ENCODE assay signal across 14 cellular contexts in the genomic region with DNA sequence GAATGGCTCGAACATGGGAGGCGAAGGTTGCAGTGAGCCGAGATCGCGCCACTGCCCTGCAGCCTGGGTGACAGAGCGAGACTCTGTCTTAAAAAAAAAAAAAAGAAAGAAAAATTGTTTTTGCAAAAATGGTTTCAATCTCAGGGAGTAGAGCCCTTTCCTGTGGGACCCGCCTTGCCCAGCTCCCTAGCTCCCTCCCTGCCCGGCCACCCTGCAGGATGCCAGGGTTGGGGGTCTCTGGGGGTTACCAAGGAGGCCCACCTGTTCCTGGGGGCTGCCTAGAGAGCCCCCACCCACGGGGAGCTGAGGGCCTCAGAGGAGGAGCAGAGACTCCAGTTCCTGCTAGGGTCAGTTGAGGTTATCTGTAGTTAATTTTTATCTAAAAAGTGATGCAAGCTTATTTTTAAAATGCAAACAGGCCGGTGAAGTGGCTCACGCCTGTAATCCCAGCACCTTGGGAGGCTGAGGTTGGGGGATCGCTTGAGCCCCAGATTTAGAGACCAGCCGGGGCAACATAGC. TPM values are rescaled to one million over a fixed set of nuclear protein-coding genes. Genes with fewer than 3 reads are reported as not detected.
DNase-seq lines count a peak whose midpoint lies in the region; ATAC-seq, FAIRE-seq and TF ChIP-seq lines count a peak whose summit lies in the region.
"Had no signal": no experiment of that assay in that cellular context is flagged by ENCODE, and none has a peak within 500 bp of the region (broad histone marks: within the 10 kb centered on the region; RNA-seq: fewer than 3 reads in every experiment).

No MANE protein-coding gene starts in this region.

- no peaks in the 10 kb centered on the region for H3K36me3 ChIP-seq in CD8-positive, alpha-beta memory T cell (ENCODE audit: insufficient read depth, low read length)
- H3K36me3 ChIP-seq: gastrocnemius medialis had no signal

- H3K4me1 ChIP-seq in CD8-positive, alpha-beta memory T cell (ENCODE audit: insufficient read depth, low read length), result no peaks in the 10 kb centered on the region
- H3K4me1 ChIP-seq: gastrocnemius medialis had no signal

- H3K4me1 Mint-ChIP-seq in activated B cell treated with CpG ODN at 0.5 μM for 24 hours, result no peaks in the 10 kb centered on the region
- H3K4me1 Mint-ChIP-seq in progenitor cell of endocrine pancreas (ENCODE audit: low read depth), result peaks cover 19% of the 10 kb centered on the region
- H3K4me1 Mint-ChIP-seq in CD8-positive, alpha-beta memory T cell, result no peaks in the 10 kb centered on the region

- H3K4me3 ChIP-seq in CD8-positive, alpha-beta memory T cell (ENCODE audit: low read length), result no peak overlapping the region
- H3K4me3 ChIP-seq: gastrocnemius medialis had no signal

- H3K27ac ChIP-seq in CD8-positive, alpha-beta memory T cell (ENCODE audit: low read depth, low read length), result no peak overlapping the region
- H3K27ac ChIP-seq: gastrocnemius medialis had no signal

- no peak for TF ChIP-seq CTCF in activated B cell treated with CpG ODN at 0.5 μM for 24 hours (IDR thresholded peaks at IDR 0.05)
- TF ChIP-seq CTCF in progenitor cell of endocrine pancreas (IDR thresholded peaks at IDR 0.05; ENCODE audit: unreplicated experiment), result no peak

- CTCF ChIA-PET in activated B cell treated with CpG ODN at 0.5 μM for 24 hours (lab: Charles Lee), result no interaction called here
- CTCF ChIA-PET in CD8-positive, alpha-beta memory T cell (lab: Charles Lee), result no interaction called here

- H3K4me3 Mint-ChIP-seq in activated B cell treated with CpG ODN at 0.5 μM for 24 hours (no peak overlapping the region), progenitor cell of endocrine pancreas (ENCODE audit: low read depth) (no peak overlapping the region)
- no peak overlapping the region for H3K4me3 Mint-ChIP-seq in CD8-positive, alpha-beta memory T cell

- intact Hi-C loops in activated B cell treated with CpG ODN at 0.5 μM for 24 hours (cut with micrococcal nuclease), result no loop called here

- no peaks in the 10 kb centered on the region for H3K9me3 Mint-ChIP-seq in activated B cell treated with CpG ODN at 0.5 μM for 24 hours
- H3K9me3 Mint-ChIP-seq in progenitor cell of endocrine pancreas (ENCODE audit: low read depth), result no peaks in the 10 kb centered on the region
- no peaks in the 10 kb centered on the region for H3K9me3 Mint-ChIP-seq in CD8-positive, alpha-beta memory T cell
- H3K9me3 Mint-ChIP-seq: activated naive CD4-positive, alpha-beta T cell treated with anti-CD3 and anti-CD28 coated beads, Interleukin-2, amount 50 U/mL, for 72 hours had no signal

- H3K36me3 Mint-ChIP-seq in activated B cell treated with CpG ODN at 0.5 μM for 24 hours (ENCODE audit: low read depth) (no peaks in the 10 kb centered on the region), progenitor cell of endocrine pancreas (ENCODE audit: insufficient read depth) (no peaks in the 10 kb centered on the region)
- H3K36me3 Mint-ChIP-seq in CD8-positive, alpha-beta memory T cell, result no peaks in the 10 kb centered on the region
- H3K36me3 Mint-ChIP-seq: activated naive CD4-positive, alpha-beta T cell treated with anti-CD3 and anti-CD28 coated beads, Interleukin-2, amount 50 U/mL, for 72 hours had no signal

- ATAC-seq in GM19438 (IDR thresholded peaks at IDR 0.05; ENCODE audit: low read depth, unreplicated experiment), result peak; percentile 88
- peak; percentile 89 for ATAC-seq in HG02943 (IDR thresholded peaks at IDR 0.05; ENCODE audit: low read depth, unreplicated experiment)
- ATAC-seq in activated B cell treated with CpG ODN at 0.5 μM for 24 hours (ENCODE audit: low read depth), result no peak
- ATAC-seq: activated naive CD4-positive, alpha-beta T cell treated with anti-CD3 and anti-CD28 coated beads, Interleukin-2, amount 50 U/mL, for 72 hours; gastrocnemius medialis had no signal

- no peak overlapping the region for H3K27ac Mint-ChIP-seq in activated B cell treated with CpG ODN at 0.5 μM for 24 hours
- H3K27ac Mint-ChIP-seq in progenitor cell of endocrine pancreas, result peak overlapping the region; percentile 69
- H3K27ac Mint-ChIP-seq in CD8-positive, alpha-beta memory T cell, result no peak overlapping the region
- H3K27ac Mint-ChIP-seq: activated naive CD4-positive, alpha-beta T cell treated with anti-CD3 and anti-CD28 coated beads, Interleukin-2, amount 50 U/mL, for 72 hours had no signal

- no peak for TF ChIP-seq POLR2A in H54 (IDR thresholded peaks at IDR 0.05; ENCODE audit: low read depth, low read length)

- H3K27me3 ChIP-seq in CD8-positive, alpha-beta memory T cell (ENCODE audit: insufficient read depth, low read length, poor library complexity, severe bottlenecking), result no peaks in the 10 kb centered on the region
- H3K27me3 ChIP-seq: gastrocnemius medialis had no signal

- peak; percentile 13 for DNase-seq in activated B cell treated with CpG ODN at 0.5 μM for 24 hours
- no peak for DNase-seq in progenitor cell of endocrine pancreas (ENCODE audit: low spot score, unreplicated experiment)
- no peak for DNase-seq in H54 (ENCODE audit: insufficient read length, low spot score)
- no peak for DNase-seq in NCI-H1417 (lab: John Stamatoyannopoulos, UW)
- DNase-seq in glomerular visceral epithelial cell (ENCODE audit: extremely low spot score), result no peak
- no peak for DNase-seq in CD8-positive, alpha-beta memory T cell
- DNase-seq: activated CD4-positive, alpha-beta T cell treated with anti-CD3 and anti-CD28 coated beads for 4 hours; DMS53; gastrocnemius medialis; NCI-H510A; retina had no signal

- no peaks in the 10 kb centered on the region for H3K27me3 Mint-ChIP-seq in activated B cell treated with CpG ODN at 0.5 μM for 24 hours
- no peaks in the 10 kb centered on the region for H3K27me3 Mint-ChIP-seq in progenitor cell of endocrine pancreas
- no peaks in the 10 kb centered on the region for H3K27me3 Mint-ChIP-seq in CD8-positive, alpha-beta memory T cell

- FAIRE-seq in H54 (lab: Jason Lieb, UNC), result no peak

- no peaks in the 10 kb centered on the region for H3K9me3 ChIP-seq in CD8-positive, alpha-beta memory T cell (ENCODE audit: low read length)
- H3K9me3 ChIP-seq: gastrocnemius medialis had no signal

- POLR2A ChIA-PET in activated B cell treated with CpG ODN at 0.5 μM for 24 hours (lab: Charles Lee), result no interaction called here
- POLR2A ChIA-PET in CD8-positive, alpha-beta memory T cell (lab: Charles Lee), result no interaction called here

RNA-seq across cellular contexts. Expression of a gene that starts 18.7 kb away (rescaled TPM):
- total RNA-seq in activated B cell treated with CpG ODN at 0.5 μM for 24 hours (19.5 and 23.8 TPM in 2 replicates), progenitor cell of endocrine pancreas (52.3 and 55.6 TPM in 2 replicates)
- total RNA-seq in CD8-positive, alpha-beta memory T cell, result 10 to 100 TPM; 28.5 to 30.6 TPM
- 4.6 TPM for polyA plus RNA-seq in CD8-positive, alpha-beta memory T cell

RNA-seq across cellular contexts. Expression of a gene that starts 56.1 kb away (rescaled TPM):
- total RNA-seq in activated B cell treated with CpG ODN at 0.5 μM for 24 hours (69.9 and 75.6 TPM in 2 replicates), progenitor cell of endocrine pancreas (71.1 and 72.7 TPM in 2 replicates)
- total RNA-seq in CD8-positive, alpha-beta memory T cell, result 10 to 100 TPM; 77.8 to 78.5 TPM
- 55.7 TPM for polyA plus RNA-seq in CD8-positive, alpha-beta memory T cell
